Comparison of ENCODE assay signal across 15 cellular contexts in the genomic region with DNA sequence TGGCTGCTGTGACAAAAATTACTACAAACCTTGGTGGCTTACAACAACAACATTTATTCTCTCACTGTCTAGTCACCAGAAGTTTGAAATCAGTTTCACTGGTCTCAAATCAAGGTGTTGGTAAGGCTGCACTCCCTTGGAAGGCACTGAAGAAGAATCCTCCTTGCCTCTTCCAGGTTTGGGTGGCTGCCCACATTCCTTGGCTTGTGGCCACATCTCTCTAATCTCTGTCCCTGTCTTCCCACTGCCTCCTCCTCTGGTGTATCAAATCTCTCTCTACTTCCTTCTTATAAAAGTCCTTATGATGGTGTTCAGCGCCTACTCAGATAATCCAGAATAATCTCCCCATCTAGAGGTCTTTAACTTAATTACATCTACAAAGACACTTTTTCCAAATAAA. TPM values are rescaled to one million over a fixed set of nuclear protein-coding genes. Genes with fewer than 3 reads are reported as not detected.
DNase-seq lines count a peak whose midpoint lies in the region; ATAC-seq, FAIRE-seq and TF ChIP-seq lines count a peak whose summit lies in the region.
"Had no signal": no experiment of that assay in that cellular context is flagged by ENCODE, and none has a peak within 500 bp of the region (broad histone marks: within the 10 kb centered on the region; RNA-seq: fewer than 3 reads in every experiment).

No MANE protein-coding gene starts in this region.

- no peak overlapping the region for H3K9ac ChIP-seq in keratinocyte (ENCODE audit: control insufficient read depth, extremely low read depth, insufficient read depth, low read length)

- no peak overlapping the region for H3K4me3 ChIP-seq in MG63
- H3K4me3 ChIP-seq in cardiac fibroblast (replicated peaks in 1 of 2; ENCODE audit: low read depth in 2 of 2, low read length in 2 of 2): no peak overlapping the region
- H3K4me3 ChIP-seq in keratinocyte (ENCODE audit: control insufficient read depth in 2 of 3, extremely low read depth in 1 of 3, insufficient read depth in 2 of 3, low read depth in 1 of 3, low read length in 3 of 3): no peak overlapping the region
- no peak overlapping the region for H3K4me3 ChIP-seq in body of pancreas
- H3K4me3 ChIP-seq: A549, SJSA1 had no signal

- H3K4me1 ChIP-seq in keratinocyte (ENCODE audit: control insufficient read depth, extremely low read depth, insufficient read depth, low read length): no peaks in the 10 kb centered on the region
- no peaks in the 10 kb centered on the region for H3K4me1 ChIP-seq in body of pancreas
- H3K4me1 ChIP-seq: A549, SJSA1 had no signal

- H3K27me3 ChIP-seq in MG63: no peaks in the 10 kb centered on the region
- H3K27me3 ChIP-seq in keratinocyte (ENCODE audit: control insufficient read depth, extremely low read depth, insufficient read depth, low read length): no peaks in the 10 kb centered on the region
- no peaks in the 10 kb centered on the region for H3K27me3 ChIP-seq in body of pancreas
- H3K27me3 ChIP-seq: SJSA1 had no signal

- H3K27ac Mint-ChIP-seq in activated naive CD8-positive, alpha-beta T cell treated with anti-CD3 and anti-CD28 coated beads for 36 hours: peak overlapping the region; percentile 10
- no peak overlapping the region for H3K27ac Mint-ChIP-seq in activated naive CD8-positive, alpha-beta T cell treated with anti-CD3 and anti-CD28 coated beads, Interleukin-2, amount 50 U/mL, for 24 hours

- no peaks in the 10 kb centered on the region for H4K20me1 ChIP-seq in keratinocyte (ENCODE audit: control insufficient read depth, extremely low read depth, insufficient read depth, low read length)

- no peak overlapping the region for H2AFZ ChIP-seq in keratinocyte (ENCODE audit: control insufficient read depth, low read length)

- DNase-seq in activated naive CD8-positive, alpha-beta T cell treated with anti-CD3 and anti-CD28 coated beads for 36 hours: no peak
- no peak for DNase-seq in activated naive CD8-positive, alpha-beta T cell treated with anti-CD3 and anti-CD28 coated beads, Interleukin-2, amount 50 U/mL, for 24 hours
- DNase-seq in MG63: peak; percentile 39
- DNase-seq in cardiac fibroblast (ENCODE audit: low read depth in 2 of 2): peak; percentile 10 to 27
- DNase-seq in keratinocyte (ENCODE audit: low read depth, low spot score): no peak
- DNase-seq in activated CD4-positive, alpha-beta T cell treated with anti-CD3 and anti-CD28 coated beads, Interleukin-2, amount 50 U/mL, for 48 hours: no peak
- no peak for DNase-seq in body of pancreas
- DNase-seq: C1 segment of cervical spinal cord, DMS 273 treated with DMSO at 0.1 percent for 48 hours, H7, Kasumi-1, NCI-H1436 had no signal

- TF ChIP-seq CTCF in cardiac fibroblast (IDR thresholded peaks at IDR 0.05; ENCODE audit: low read depth, low read length) (no peak), keratinocyte (optimal IDR thresholded peaks at IDR 0.05 in 1 of 3, IDR thresholded peaks at IDR 0.05 in 1 of 3, conservative IDR thresholded peaks at IDR 0.05 in 1 of 3; ENCODE audit: extremely low read depth in 1 of 3, insufficient read depth in 2 of 3, low read length in 3 of 3) (no peak), body of pancreas (IDR thresholded peaks at IDR 0.05) (no peak)

- no peaks in the 10 kb centered on the region for H3K36me3 Mint-ChIP-seq in activated naive CD8-positive, alpha-beta T cell treated with anti-CD3 and anti-CD28 coated beads for 36 hours
- H3K36me3 Mint-ChIP-seq in activated naive CD8-positive, alpha-beta T cell treated with anti-CD3 and anti-CD28 coated beads, Interleukin-2, amount 50 U/mL, for 24 hours (ENCODE audit: low read depth): no peaks in the 10 kb centered on the region

- peaks cover 2% of the 10 kb centered on the region for H3K9me3 ChIP-seq in MG63
- no peaks in the 10 kb centered on the region for H3K9me3 ChIP-seq in keratinocyte (ENCODE audit: control insufficient read depth, low read depth, low read length)
- no peaks in the 10 kb centered on the region for H3K9me3 ChIP-seq in body of pancreas
- H3K9me3 ChIP-seq: SJSA1 had no signal

- FAIRE-seq in keratinocyte (lab: Jason Lieb, UNC): peak; percentile 66
- FAIRE-seq: A549 had no signal

- WGBS in body of pancreas, 2 donors: 86 to 90% methylated on average over 1 of the region's 1 CpG

- no peaks in the 10 kb centered on the region for H3K9me1 ChIP-seq in keratinocyte (ENCODE audit: control insufficient read depth, extremely low read depth, insufficient read depth, low read length)

- no peaks in the 10 kb centered on the region for H3K79me2 ChIP-seq in keratinocyte (ENCODE audit: control insufficient read depth, insufficient read depth, low read length)

- no peak overlapping the region for H3K4me3 Mint-ChIP-seq in activated naive CD8-positive, alpha-beta T cell treated with anti-CD3 and anti-CD28 coated beads for 36 hours
- H3K4me3 Mint-ChIP-seq in activated naive CD8-positive, alpha-beta T cell treated with anti-CD3 and anti-CD28 coated beads, Interleukin-2, amount 50 U/mL, for 24 hours: no peak overlapping the region

- H3K27me3 Mint-ChIP-seq in activated naive CD8-positive, alpha-beta T cell treated with anti-CD3 and anti-CD28 coated beads for 36 hours: no peaks in the 10 kb centered on the region
- H3K27me3 Mint-ChIP-seq in activated naive CD8-positive, alpha-beta T cell treated with anti-CD3 and anti-CD28 coated beads, Interleukin-2, amount 50 U/mL, for 24 hours: no peaks in the 10 kb centered on the region

- H3K9me3 Mint-ChIP-seq in activated naive CD8-positive, alpha-beta T cell treated with anti-CD3 and anti-CD28 coated beads for 36 hours: peaks cover 10% of the 10 kb centered on the region
- peaks cover 20% of the 10 kb centered on the region for H3K9me3 Mint-ChIP-seq in activated naive CD8-positive, alpha-beta T cell treated with anti-CD3 and anti-CD28 coated beads, Interleukin-2, amount 50 U/mL, for 24 hours

- intact Hi-C loops in body of pancreas (cut with DNase I): no loop called here

- ATAC-seq in activated naive CD8-positive, alpha-beta T cell treated with anti-CD3 and anti-CD28 coated beads, Interleukin-2, amount 50 U/mL, for 24 hours: no peak
- ATAC-seq in GM19452 (IDR thresholded peaks at IDR 0.05; ENCODE audit: unreplicated experiment): no peak
- ATAC-seq in body of pancreas: no peak
- ATAC-seq: A549 had no signal

- H3K36me3 ChIP-seq in MG63: no peaks in the 10 kb centered on the region
- H3K36me3 ChIP-seq in keratinocyte (ENCODE audit: control insufficient read depth in 2 of 2, extremely low read depth in 1 of 2, insufficient read depth in 2 of 2, low read length in 2 of 2): no peaks in the 10 kb centered on the region
- no peaks in the 10 kb centered on the region for H3K36me3 ChIP-seq in body of pancreas (replicated peaks in 1 of 2; ENCODE audit: insufficient read depth in 1 of 2, low read depth in 2 of 2)
- H3K36me3 ChIP-seq: SJSA1 had no signal

- no peaks in the 10 kb centered on the region for H3K4me1 Mint-ChIP-seq in activated naive CD8-positive, alpha-beta T cell treated with anti-CD3 and anti-CD28 coated beads for 36 hours
- H3K4me1 Mint-ChIP-seq in activated naive CD8-positive, alpha-beta T cell treated with anti-CD3 and anti-CD28 coated beads, Interleukin-2, amount 50 U/mL, for 24 hours: no peaks in the 10 kb centered on the region

- H3K27ac ChIP-seq in keratinocyte (ENCODE audit: control insufficient read depth, insufficient read depth, low read length) (no peak overlapping the region), body of pancreas (no peak overlapping the region)
- H3K27ac ChIP-seq: A549, SJSA1 had no signal

- no peak for TF ChIP-seq POLR2A in body of pancreas (IDR thresholded peaks at IDR 0.05)

- dilution Hi-C loops in keratinocyte (cut with MboI; ENCODE audit: extremely low pct_ligation_motif_present, low sequenced_read_pairs): no loop called here

- no peak overlapping the region for H3K4me2 ChIP-seq in keratinocyte (ENCODE audit: control insufficient read depth, extremely low read depth, insufficient read depth, low read depth, low read length)
- H3K4me2 ChIP-seq: A549 had no signal

RNA-seq across cellular contexts. Expression of gene PLCZ1, which starts 31.0 kb away (rescaled TPM):
- not detected for total RNA-seq in activated naive CD8-positive, alpha-beta T cell treated with anti-CD3 and anti-CD28 coated beads for 36 hours
- total RNA-seq in MG63 (2014; rRNA removed; shearing (Covaris generic); ENCODE audit: low replicate concordance): not detected in 2 replicates
- 0.15 to 0.62 TPM (median 0.18 TPM) in 3 replicates for polyA plus RNA-seq in keratinocyte
- polyA plus RNA-seq in keratinocyte (2011; ENCODE audit: low read depth): not detected
- 0.14 TPM in 1 of 2 replicates, not detected in the other for polyA plus RNA-seq in keratinocyte (2011; cell fraction: cytosol; rRNA removed)
- polyA plus RNA-seq in keratinocyte (2011; cell fraction: nucleus; rRNA removed): 0.53 and 1.0 TPM in 2 replicates
- 0.24 TPM in 1 of 2 replicates, not detected in the other for polyA plus RNA-seq in keratinocyte (2012; ENCODE audit: low replicate concordance)
- polyA minus RNA-seq in keratinocyte: 0.48 TPM in 1 of 3 replicates, not detected in the others
- polyA minus RNA-seq in keratinocyte (2011; cell fraction: cytosol; rRNA and poly(A)+ RNA removed): not detected
- 1.1 TPM in 1 of 2 replicates, not detected in the other for polyA minus RNA-seq in keratinocyte (2011; cell fraction: nucleus; rRNA and poly(A)+ RNA removed)
- not detected for total RNA-seq in body of pancreas
- total RNA-seq: H7, SJSA1 had no signal
- polyA plus RNA-seq: A549 had no signal

RNA-seq across cellular contexts. Expression of gene CAPZA3, which starts 31.1 kb away (rescaled TPM):
- not detected for total RNA-seq in activated naive CD8-positive, alpha-beta T cell treated with anti-CD3 and anti-CD28 coated beads for 36 hours
- total RNA-seq in MG63 (2014; rRNA removed; shearing (Covaris generic); ENCODE audit: low replicate concordance): not detected in 2 replicates
- 0.05 TPM in 2 of 3 replicates, not detected in the other for polyA plus RNA-seq in keratinocyte
- not detected for polyA plus RNA-seq in keratinocyte (2011; ENCODE audit: low read depth)
- not detected in 2 replicates for polyA plus RNA-seq in keratinocyte (2011; cell fraction: cytosol; rRNA removed)
- polyA plus RNA-seq in keratinocyte (2011; cell fraction: nucleus; rRNA removed): 0.17 and 0.22 TPM in 2 replicates
- polyA plus RNA-seq in keratinocyte (2012; ENCODE audit: low replicate concordance): not detected in 2 replicates
- not detected in 3 replicates for polyA minus RNA-seq in keratinocyte
- polyA minus RNA-seq in keratinocyte (2011; cell fraction: cytosol; rRNA and poly(A)+ RNA removed): not detected
- not detected in 2 replicates for polyA minus RNA-seq in keratinocyte (2011; cell fraction: nucleus; rRNA and poly(A)+ RNA removed)
- not detected for total RNA-seq in body of pancreas
- total RNA-seq: H7, SJSA1 had no signal
- polyA plus RNA-seq: A549 had no signal

Comparison
In these comparisons a context has a peak if more than half of its experiments do, and no peak if none do; other contexts are left out.
1. DNase-seq: peak in MG63 (single experiment) and cardiac fibroblast (2 of 2); none in activated naive CD8-positive, alpha-beta T cell treated with anti-CD3 and anti-CD28 coated beads for 36 hours (single experiment), activated naive CD8-positive, alpha-beta T cell treated with anti-CD3 and anti-CD28 coated beads, Interleukin-2, amount 50 U/mL, for 24 hours (single experiment), keratinocyte (single experiment), activated CD4-positive, alpha-beta T cell treated with anti-CD3 and anti-CD28 coated beads, Interleukin-2, amount 50 U/mL, for 48 hours (0 of 2) and body of pancreas (0 of 4).